In the genomic region with DNA sequence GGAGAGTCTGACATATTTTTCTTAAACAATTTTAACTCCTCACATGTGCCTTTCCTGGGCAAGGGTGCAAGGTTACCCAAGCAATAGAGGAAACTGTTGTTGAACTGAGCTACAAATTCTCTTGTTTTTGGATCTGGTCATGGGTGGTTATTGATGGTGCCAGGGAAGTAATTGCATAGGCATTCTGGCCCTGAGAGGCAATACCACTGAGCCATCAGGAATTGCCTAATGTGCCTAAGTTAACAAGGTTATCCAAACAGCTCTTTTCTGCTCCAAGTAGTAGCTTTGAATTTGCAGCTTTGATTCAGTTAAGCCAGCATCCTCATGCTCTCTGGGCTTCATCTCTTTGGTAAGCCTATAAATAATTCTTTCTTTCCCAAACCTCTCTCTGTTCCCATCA, we compare ENCODE assay signal across 2 cellular contexts.
TF ChIP-seq lines count a peak whose summit lies in the region.

No MANE protein-coding gene starts in this region.

TF ChIP-seq in liver, 16 proteins besides CTCF, POLR2A, EP300 and RAD21:
- TF ChIP-seq FOXA2 (IDR thresholded peaks at IDR 0.05), result peak; percentile 54
- TF ChIP-seq EGR1 (IDR thresholded peaks at IDR 0.05; ENCODE audit: low read depth in 2 of 2), result no peak
- TF ChIP-seq, protein P1, sequence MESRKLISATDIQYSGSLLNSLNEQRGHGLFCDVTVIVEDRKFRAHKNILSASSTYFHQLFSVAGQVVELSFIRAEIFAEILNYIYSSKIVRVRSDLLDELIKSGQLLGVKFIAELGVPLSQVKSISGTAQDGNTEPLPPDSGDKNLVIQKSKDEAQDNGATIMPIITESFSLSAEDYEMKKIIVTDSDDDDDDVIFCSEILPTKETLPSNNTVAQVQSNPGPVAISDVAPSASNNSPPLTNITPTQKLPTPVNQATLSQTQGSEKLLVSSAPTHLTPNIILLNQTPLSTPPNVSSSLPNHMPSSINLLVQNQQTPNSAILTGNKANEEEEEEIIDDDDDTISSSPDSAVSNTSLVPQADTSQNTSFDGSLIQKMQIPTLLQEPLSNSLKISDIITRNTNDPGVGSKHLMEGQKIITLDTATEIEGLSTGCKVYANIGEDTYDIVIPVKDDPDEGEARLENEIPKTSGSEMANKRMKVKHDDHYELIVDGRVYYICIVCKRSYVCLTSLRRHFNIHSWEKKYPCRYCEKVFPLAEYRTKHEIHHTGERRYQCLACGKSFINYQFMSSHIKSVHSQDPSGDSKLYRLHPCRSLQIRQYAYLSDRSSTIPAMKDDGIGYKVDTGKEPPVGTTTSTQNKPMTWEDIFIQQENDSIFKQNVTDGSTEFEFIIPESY (IDR thresholded peaks at IDR 0.05), result peak; percentile 51
- TF ChIP-seq REST (IDR thresholded peaks at IDR 0.05), result peak; percentile 20

TF ChIP-seq in HepG2, 621 proteins besides CTCF, POLR2A, EP300 and RAD21:
- TF ChIP-seq, protein P2, sequence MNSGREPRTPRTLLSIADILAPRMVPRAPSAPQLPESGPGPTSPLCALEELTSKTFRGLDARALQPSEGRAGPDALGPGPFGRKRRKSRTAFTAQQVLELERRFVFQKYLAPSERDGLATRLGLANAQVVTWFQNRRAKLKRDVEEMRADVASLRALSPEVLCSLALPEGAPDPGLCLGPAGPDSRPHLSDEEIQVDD (CRISPR knock-in tag; IDR thresholded peaks at IDR 0.05; ENCODE audit: borderline replicate concordance), result no peak
- TF ChIP-seq HDAC2 (CRISPR knock-in tag; IDR thresholded peaks at IDR 0.05) (no peak), NCOA2 (CRISPR knock-in tag; IDR thresholded peaks at IDR 0.05) (no peak), MBNL3 (CRISPR knock-in tag; conservative IDR thresholded peaks at IDR 0.05) (no peak), ARNTL (CRISPR knock-in tag; IDR thresholded peaks at IDR 0.05) (no peak), NONO (IDR thresholded peaks at IDR 0.05) (no peak), NONO (CRISPR knock-in tag; conservative IDR thresholded peaks at IDR 0.05) (no peak), ZNF619 (CRISPR knock-in tag; IDR thresholded peaks at IDR 0.05) (no peak), ATF7 (IDR thresholded peaks at IDR 0.05) (no peak), ATF7 (CRISPR knock-in tag; IDR thresholded peaks at IDR 0.05) (no peak)
